In the genomic region with DNA sequence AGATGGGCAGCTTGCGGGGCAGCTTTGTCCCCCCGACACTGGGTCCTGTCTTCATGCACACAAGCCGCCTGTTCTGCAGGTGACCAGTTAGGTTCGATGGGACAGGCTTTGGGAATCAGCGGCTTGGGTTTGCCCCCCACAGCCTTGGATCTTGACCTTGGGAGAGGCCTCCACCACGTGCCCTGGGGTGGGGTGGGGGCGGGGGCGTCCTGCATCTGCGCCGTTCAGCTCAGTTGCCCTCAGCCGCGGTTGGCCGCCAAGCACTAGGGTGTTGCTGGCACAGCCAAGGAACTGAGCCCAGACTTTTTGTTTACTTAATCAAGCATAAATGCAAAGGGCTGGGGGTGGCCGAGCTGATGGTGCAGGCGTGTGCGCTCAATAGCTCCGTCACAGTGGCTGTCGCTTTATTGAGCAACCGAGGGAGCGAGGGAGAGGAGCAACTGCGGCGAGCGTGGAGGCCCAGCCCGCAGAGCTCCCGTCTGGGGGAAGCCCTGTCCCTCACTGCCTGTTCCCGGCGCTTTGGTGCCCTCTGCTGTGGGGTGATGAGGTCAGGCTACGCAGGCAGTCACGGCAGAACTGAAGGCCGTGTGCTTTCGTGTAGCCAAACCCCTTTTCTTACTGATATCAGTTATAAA, we compare ENCODE assay signal across 1 cellular context.
A peak's percentile ranks its signal among the peaks of the same experiment; 100 is the strongest.
TF ChIP-seq lines count a peak whose summit lies in the region.

No MANE protein-coding gene starts in this region.

TF ChIP-seq in K562, 482 proteins besides CTCF, POLR2A, EP300 and RAD21 (continued from another document):
- TF ChIP-seq ASH1L (IDR thresholded peaks at IDR 0.05; ENCODE audit: borderline replicate concordance, low read depth, partially characterized antibody), result no peak
- TF ChIP-seq, protein P1, sequence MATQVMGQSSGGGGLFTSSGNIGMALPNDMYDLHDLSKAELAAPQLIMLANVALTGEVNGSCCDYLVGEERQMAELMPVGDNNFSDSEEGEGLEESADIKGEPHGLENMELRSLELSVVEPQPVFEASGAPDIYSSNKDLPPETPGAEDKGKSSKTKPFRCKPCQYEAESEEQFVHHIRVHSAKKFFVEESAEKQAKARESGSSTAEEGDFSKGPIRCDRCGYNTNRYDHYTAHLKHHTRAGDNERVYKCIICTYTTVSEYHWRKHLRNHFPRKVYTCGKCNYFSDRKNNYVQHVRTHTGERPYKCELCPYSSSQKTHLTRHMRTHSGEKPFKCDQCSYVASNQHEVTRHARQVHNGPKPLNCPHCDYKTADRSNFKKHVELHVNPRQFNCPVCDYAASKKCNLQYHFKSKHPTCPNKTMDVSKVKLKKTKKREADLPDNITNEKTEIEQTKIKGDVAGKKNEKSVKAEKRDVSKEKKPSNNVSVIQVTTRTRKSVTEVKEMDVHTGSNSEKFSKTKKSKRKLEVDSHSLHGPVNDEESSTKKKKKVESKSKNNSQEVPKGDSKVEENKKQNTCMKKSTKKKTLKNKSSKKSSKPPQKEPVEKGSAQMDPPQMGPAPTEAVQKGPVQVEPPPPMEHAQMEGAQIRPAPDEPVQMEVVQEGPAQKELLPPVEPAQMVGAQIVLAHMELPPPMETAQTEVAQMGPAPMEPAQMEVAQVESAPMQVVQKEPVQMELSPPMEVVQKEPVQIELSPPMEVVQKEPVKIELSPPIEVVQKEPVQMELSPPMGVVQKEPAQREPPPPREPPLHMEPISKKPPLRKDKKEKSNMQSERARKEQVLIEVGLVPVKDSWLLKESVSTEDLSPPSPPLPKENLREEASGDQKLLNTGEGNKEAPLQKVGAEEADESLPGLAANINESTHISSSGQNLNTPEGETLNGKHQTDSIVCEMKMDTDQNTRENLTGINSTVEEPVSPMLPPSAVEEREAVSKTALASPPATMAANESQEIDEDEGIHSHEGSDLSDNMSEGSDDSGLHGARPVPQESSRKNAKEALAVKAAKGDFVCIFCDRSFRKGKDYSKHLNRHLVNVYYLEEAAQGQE (CRISPR knock-in tag; IDR thresholded peaks at IDR 0.05; ENCODE audit: low read depth), result 0 out of 2 replicates have a peak, but pooled peaks have one; percentile 19
- TF ChIP-seq CEBPG (CRISPR knock-in tag; IDR thresholded peaks at IDR 0.05), result peak; percentile 76
- peak; percentile 64 to 72 for TF ChIP-seq CEBPG (tag; conservative IDR thresholded peaks at IDR 0.05 in 1 of 2, IDR thresholded peaks at IDR 0.05 in 1 of 2)
- TF ChIP-seq ATF1 (CRISPR knock-in tag; IDR thresholded peaks at IDR 0.05), result no peak
- TF ChIP-seq ATF1 (tag; IDR thresholded peaks at IDR 0.05), result peak; percentile 49; the same call in 1 of the 2 replicates
- TF ChIP-seq JUN (IDR thresholded peaks at IDR 0.05; ENCODE audit: borderline replicate concordance, low read depth, low read length), result peak; percentile 30; the same call in 1 of the 2 replicates
- no peak for TF ChIP-seq JUN (CRISPR knock-in tag; IDR thresholded peaks at IDR 0.05; ENCODE audit: borderline replicate concordance)
- no peak for TF ChIP-seq RBM17 (IDR thresholded peaks at IDR 0.05; ENCODE audit: borderline replicate concordance, low read depth, low read length)
- peak; percentile 81 for TF ChIP-seq CREM (IDR thresholded peaks at IDR 0.05; ENCODE audit: low read depth)
- TF ChIP-seq, protein P2, sequence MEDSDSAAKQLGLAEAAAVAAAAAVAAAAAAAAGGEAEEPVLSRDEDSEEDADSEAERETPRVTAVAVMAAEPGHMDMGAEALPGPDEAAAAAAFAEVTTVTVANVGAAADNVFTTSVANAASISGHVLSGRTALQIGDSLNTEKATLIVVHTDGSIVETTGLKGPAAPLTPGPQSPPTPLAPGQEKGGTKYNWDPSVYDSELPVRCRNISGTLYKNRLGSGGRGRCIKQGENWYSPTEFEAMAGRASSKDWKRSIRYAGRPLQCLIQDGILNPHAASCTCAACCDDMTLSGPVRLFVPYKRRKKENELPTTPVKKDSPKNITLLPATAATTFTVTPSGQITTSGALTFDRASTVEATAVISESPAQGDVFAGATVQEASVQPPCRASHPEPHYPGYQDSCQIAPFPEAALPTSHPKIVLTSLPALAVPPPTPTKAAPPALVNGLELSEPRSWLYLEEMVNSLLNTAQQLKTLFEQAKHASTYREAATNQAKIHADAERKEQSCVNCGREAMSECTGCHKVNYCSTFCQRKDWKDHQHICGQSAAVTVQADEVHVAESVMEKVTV (CRISPR knock-in tag; IDR thresholded peaks at IDR 0.05), result peak; percentile 83
- 0 out of 2 replicates have a peak, but pooled peaks have one; percentile 14 for TF ChIP-seq ZNF79 (CRISPR knock-in tag; IDR thresholded peaks at IDR 0.05; ENCODE audit: low read depth)
- TF ChIP-seq SMARCE1 (IDR thresholded peaks at IDR 0.05), result 0 out of 2 replicates have a peak, but pooled peaks have one; percentile 16
- TF ChIP-seq STAG1 (CRISPR knock-in tag; IDR thresholded peaks at IDR 0.05; ENCODE audit: borderline replicate concordance), result peak; percentile 94; the same call in 1 of the 2 replicates
- TF ChIP-seq, protein P3, sequence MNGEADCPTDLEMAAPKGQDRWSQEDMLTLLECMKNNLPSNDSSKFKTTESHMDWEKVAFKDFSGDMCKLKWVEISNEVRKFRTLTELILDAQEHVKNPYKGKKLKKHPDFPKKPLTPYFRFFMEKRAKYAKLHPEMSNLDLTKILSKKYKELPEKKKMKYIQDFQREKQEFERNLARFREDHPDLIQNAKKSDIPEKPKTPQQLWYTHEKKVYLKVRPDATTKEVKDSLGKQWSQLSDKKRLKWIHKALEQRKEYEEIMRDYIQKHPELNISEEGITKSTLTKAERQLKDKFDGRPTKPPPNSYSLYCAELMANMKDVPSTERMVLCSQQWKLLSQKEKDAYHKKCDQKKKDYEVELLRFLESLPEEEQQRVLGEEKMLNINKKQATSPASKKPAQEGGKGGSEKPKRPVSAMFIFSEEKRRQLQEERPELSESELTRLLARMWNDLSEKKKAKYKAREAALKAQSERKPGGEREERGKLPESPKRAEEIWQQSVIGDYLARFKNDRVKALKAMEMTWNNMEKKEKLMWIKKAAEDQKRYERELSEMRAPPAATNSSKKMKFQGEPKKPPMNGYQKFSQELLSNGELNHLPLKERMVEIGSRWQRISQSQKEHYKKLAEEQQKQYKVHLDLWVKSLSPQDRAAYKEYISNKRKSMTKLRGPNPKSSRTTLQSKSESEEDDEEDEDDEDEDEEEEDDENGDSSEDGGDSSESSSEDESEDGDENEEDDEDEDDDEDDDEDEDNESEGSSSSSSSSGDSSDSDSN (IDR thresholded peaks at IDR 0.05; ENCODE audit: borderline replicate concordance in 1 of 2, low read depth in 2 of 2, low read length in 2 of 2), result peak in 1 of 2 experiments; percentile 85; a peak in 2 of 4 replicates
- TF ChIP-seq KLF6 (CRISPR knock-in tag; IDR thresholded peaks at IDR 0.05; ENCODE audit: borderline replicate concordance), result no peak
- 0 out of 2 replicates have a peak, but pooled peaks have one; percentile 28 for TF ChIP-seq JUND (IDR thresholded peaks at IDR 0.05; ENCODE audit: borderline replicate concordance, low read depth, low read length)
- TF ChIP-seq JUND (tag; IDR thresholded peaks at IDR 0.05; ENCODE audit: borderline replicate concordance, low read depth, low read length), result no peak
- TF ChIP-seq ZNF77 (CRISPR knock-in tag; IDR thresholded peaks at IDR 0.05), result no peak
- TF ChIP-seq BHLHE40 (IDR thresholded peaks at IDR 0.05; ENCODE audit: low read length), result 0 out of 2 replicates have a peak, but pooled peaks have one; percentile 11
- TF ChIP-seq, protein P4, sequence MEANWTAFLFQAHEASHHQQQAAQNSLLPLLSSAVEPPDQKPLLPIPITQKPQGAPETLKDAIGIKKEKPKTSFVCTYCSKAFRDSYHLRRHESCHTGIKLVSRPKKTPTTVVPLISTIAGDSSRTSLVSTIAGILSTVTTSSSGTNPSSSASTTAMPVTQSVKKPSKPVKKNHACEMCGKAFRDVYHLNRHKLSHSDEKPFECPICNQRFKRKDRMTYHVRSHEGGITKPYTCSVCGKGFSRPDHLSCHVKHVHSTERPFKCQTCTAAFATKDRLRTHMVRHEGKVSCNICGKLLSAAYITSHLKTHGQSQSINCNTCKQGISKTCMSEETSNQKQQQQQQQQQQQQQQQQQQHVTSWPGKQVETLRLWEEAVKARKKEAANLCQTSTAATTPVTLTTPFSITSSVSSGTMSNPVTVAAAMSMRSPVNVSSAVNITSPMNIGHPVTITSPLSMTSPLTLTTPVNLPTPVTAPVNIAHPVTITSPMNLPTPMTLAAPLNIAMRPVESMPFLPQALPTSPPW (CRISPR knock-in tag; IDR thresholded peaks at IDR 0.05), result peak; percentile 47
- peak; percentile 27; the same call in 1 of the 2 replicates for TF ChIP-seq CTBP1 (IDR thresholded peaks at IDR 0.05; ENCODE audit: borderline replicate concordance)
- TF ChIP-seq ZFP36 (IDR thresholded peaks at IDR 0.05; ENCODE audit: low read depth, low read length, partially characterized antibody), result peak; percentile 22
- TF ChIP-seq CXXC5 (CRISPR knock-in tag; IDR thresholded peaks at IDR 0.05), result peak; percentile 55
- peak; percentile 88 for TF ChIP-seq CEBPB (tag; IDR thresholded peaks at IDR 0.05)
- TF ChIP-seq, protein P5, sequence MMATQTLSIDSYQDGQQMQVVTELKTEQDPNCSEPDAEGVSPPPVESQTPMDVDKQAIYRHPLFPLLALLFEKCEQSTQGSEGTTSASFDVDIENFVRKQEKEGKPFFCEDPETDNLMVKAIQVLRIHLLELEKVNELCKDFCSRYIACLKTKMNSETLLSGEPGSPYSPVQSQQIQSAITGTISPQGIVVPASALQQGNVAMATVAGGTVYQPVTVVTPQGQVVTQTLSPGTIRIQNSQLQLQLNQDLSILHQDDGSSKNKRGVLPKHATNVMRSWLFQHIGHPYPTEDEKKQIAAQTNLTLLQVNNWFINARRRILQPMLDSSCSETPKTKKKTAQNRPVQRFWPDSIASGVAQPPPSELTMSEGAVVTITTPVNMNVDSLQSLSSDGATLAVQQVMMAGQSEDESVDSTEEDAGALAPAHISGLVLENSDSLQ (IDR thresholded peaks at IDR 0.05), result 0 out of 2 replicates have a peak, but pooled peaks have one; percentile 9
- peak; percentile 54 to 66; a peak in 3 of 4 replicates for TF ChIP-seq MAZ (CRISPR knock-in tag; conservative IDR thresholded peaks at IDR 0.05 in 1 of 2, IDR thresholded peaks at IDR 0.05 in 1 of 2)
- TF ChIP-seq SMC3 (conservative IDR thresholded peaks at IDR 0.05; ENCODE audit: insufficient read depth, low read depth, low read length), result peak; percentile 81
TF ChIP-seq in K562: peak in this region for 27.
